Comparison of ENCODE assay signal across 30 cellular contexts in the genomic region with DNA sequence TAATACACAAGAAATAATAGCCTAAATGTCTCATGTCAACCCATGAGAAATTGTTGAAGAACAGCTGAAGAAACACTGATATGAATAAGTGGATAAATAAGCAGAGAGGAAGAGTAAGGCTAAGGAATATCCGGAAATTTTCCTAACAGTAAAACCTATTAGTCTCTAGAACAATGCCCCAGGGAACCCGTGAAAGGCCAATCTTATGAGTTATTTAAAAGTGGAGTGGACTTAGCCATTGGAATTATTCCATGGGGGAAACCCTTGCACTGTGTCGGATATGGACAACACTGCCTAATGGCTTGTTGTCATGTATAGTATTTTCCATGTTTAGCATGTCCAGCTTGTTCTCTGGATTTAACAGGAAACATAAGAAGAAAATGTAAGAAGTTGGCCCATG.
"Had no signal": no experiment of that assay in that cellular context is flagged by ENCODE, and none has a peak within 500 bp of the region (broad histone marks: within the 10 kb centered on the region; RNA-seq: fewer than 3 reads in every experiment).

No MANE protein-coding gene starts in this region.

- H3K36me3 ChIP-seq: brain microvascular endothelial cell had no signal

- FAIRE-seq: astrocyte, bronchial epithelial cell, colon, endometrium, frontal cortex had no signal

- ATAC-seq: activated CD4-positive, CD25-positive, alpha-beta regulatory T cell treated with anti-CD3 and anti-CD28 coated beads, Interleukin-2, amount 50 U/mL, for 24 hours; activated CD8-positive, alpha-beta T cell treated with anti-CD3 and anti-CD28 coated beads for 36 hours; activated T-cell treated with anti-CD3 and anti-CD28 coated beads, Interleukin-2, amount 50 U/mL, for 4 hours; activated T-helper 17 cell treated with anti-CD3 and anti-CD28 coated beads, Interleukin-2, amount 50 U/mL, for 72 hours; esophagus mucosa; T-helper 17 cell had no signal

- H3K27me3 ChIP-seq: brain microvascular endothelial cell had no signal

- DNase-seq: activated B cell treated with CpG ODN at 0.5 μM for 24 hours; activated CD4-positive, alpha-beta T cell treated with anti-CD3 and anti-CD28 coated beads for 48 hours; activated CD4-positive, alpha-beta T cell treated with anti-CD3 and anti-CD28 coated beads, Interleukin-2, amount 50 U/mL, for 1 hour; activated CD4-positive, alpha-beta T cell treated with anti-CD3 and anti-CD28 coated beads, Interleukin-2, amount 50 U/mL, for 48 hours; activated CD8-positive, alpha-beta memory T cell treated with anti-CD3 and anti-CD28 coated beads for 24 hours; activated CD8-positive, alpha-beta T cell treated with anti-CD3 and anti-CD28 coated beads for 36 hours; activated effector memory CD4-positive, alpha-beta T cell treated with Interleukin-2 at 50 U/mL for 16 hours; activated gamma-delta T cell treated with Interleukin-2 at 50 U/mL for 16 hours; activated naive CD4-positive, alpha-beta T cell treated with anti-CD3 and anti-CD28 coated beads, Interleukin-2, amount 50 U/mL, for 16 hours; activated naive CD4-positive, alpha-beta T cell treated with Interleukin-2 at 50 U/mL for 16 hours; activated T-cell treated with anti-CD3 and anti-CD28 coated beads, Interleukin-2, amount 50 U/mL, for 4 hours; amniotic stem cell; anterior cingulate cortex; brain microvascular endothelial cell; caudate nucleus; cortex of kidney; effector CD8-positive, alpha-beta T cell; foreskin fibroblast; T-helper 1 cell; T-helper 17 cell; T1000; WERI-Rb-1 had no signal

- H3K27ac ChIP-seq: brain microvascular endothelial cell, WERI-Rb-1 had no signal
